Comparison of ENCODE assay signal across 8 cellular contexts in the genomic region with DNA sequence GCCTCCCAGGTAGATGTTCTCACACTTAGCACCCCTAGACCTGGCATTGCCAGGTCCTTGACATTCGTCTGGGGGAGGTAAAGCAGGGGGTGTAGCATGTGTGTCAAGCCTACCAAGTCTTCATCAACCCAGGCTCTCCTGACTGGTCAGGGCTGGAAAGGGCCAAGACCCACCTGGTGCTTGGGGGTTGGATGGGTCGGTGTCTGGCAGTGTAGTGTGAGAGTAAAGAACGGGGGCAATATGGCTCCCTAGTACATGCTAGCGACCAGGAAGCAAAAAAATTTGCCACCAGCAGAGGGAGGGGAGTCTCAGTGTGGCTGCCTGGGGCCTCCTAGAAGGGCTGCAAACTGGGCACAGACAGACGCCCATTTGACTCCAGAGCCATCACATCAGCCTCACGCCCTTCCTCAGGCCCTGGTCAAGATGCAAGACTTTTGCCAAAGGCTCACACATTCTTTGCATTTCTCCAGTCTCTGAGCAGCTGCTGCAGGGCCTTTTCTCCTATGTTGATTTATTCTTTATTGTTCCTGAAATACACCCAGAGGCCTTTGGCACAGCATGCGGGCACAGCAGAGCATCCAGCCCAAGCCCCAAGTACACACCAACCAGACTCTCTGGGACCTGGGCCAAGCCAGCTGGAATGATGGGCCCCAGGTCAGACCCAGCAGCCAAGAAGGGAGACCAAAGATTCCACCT. TPM values are rescaled to one million over a fixed set of nuclear protein-coding genes. Genes with fewer than 3 reads are reported as not detected.
DNase-seq lines count a peak whose midpoint lies in the region; ATAC-seq lines count a peak whose summit lies in the region.

No MANE protein-coding gene starts in this region.

- DNase-seq in Daoy (ENCODE audit: low read depth), result peak; percentile 66
- peak; percentile 47 for DNase-seq in NCI-H2196 treated with DMSO at 0.1 percent for 48 hours (lab: John Stamatoyannopoulos, UW; ENCODE audit: unreplicated experiment)
- peak; percentile 96 for DNase-seq in astrocyte of the hippocampus (ENCODE audit: low read depth, low spot score)
- DNase-seq in immature natural killer cell, result peak; percentile 60 to 65 (median 64)
- peak in 5 of 6 experiments; percentile 17 to 44 (median 28) for DNase-seq in stimulated activated naive CD4-positive, alpha-beta T cell (lab: John Stamatoyannopoulos, UW)
- DNase-seq in GDM1 (lab: John Stamatoyannopoulos, UW), result no peak
- DNase-seq in cerebellar nuclear complex (lab: John Stamatoyannopoulos, UW), result no peak

- no peaks in the 10 kb centered on the region for H3K36me3 Mint-ChIP-seq in immature natural killer cell

- H3K4me1 Mint-ChIP-seq in immature natural killer cell, result peaks cover 98 to 100% of the 10 kb centered on the region in 2 donors

- H3K9me3 Mint-ChIP-seq in immature natural killer cell, result no peaks in the 10 kb centered on the region

- H3K27ac Mint-ChIP-seq in immature natural killer cell, result peak overlapping the region; percentile 93 to 99 (median 97)

- peaks cover 2 to 22% (median 13%) of the 10 kb centered on the region in 3 donors for H3K27me3 Mint-ChIP-seq in immature natural killer cell (ENCODE audit: low read depth in 3 of 3)

- no peak for ATAC-seq in GM19463 (IDR thresholded peaks at IDR 0.05; ENCODE audit: unreplicated experiment)

- H3K4me3 Mint-ChIP-seq in immature natural killer cell, result peak overlapping the region; percentile 56 to 91 (median 68)

RNA-seq across cellular contexts. Expression of gene PNMA1, which starts 38.3 kb away (rescaled TPM):
- 20.2 and 22.4 TPM in 2 replicates for total RNA-seq in Daoy (2014; rRNA removed; shearing (Covaris generic))
- 10 to 100 TPM; 19.6 to 39.2 (median 23.8) TPM for polyA plus RNA-seq in immature natural killer cell

Comparison
In these comparisons a context has a peak if more than half of its experiments do, and no peak if none do; other contexts are left out.
1. DNase-seq: peak in Daoy (single experiment), NCI-H2196 treated with DMSO at 0.1 percent for 48 hours (single experiment), astrocyte of the hippocampus (single experiment), immature natural killer cell (3 of 3) and stimulated activated naive CD4-positive, alpha-beta T cell (5 of 6); none in GDM1 (single experiment) and cerebellar nuclear complex (0 of 2).